8 cellular contexts compared by ENCODE assay signal in the genomic region with DNA sequence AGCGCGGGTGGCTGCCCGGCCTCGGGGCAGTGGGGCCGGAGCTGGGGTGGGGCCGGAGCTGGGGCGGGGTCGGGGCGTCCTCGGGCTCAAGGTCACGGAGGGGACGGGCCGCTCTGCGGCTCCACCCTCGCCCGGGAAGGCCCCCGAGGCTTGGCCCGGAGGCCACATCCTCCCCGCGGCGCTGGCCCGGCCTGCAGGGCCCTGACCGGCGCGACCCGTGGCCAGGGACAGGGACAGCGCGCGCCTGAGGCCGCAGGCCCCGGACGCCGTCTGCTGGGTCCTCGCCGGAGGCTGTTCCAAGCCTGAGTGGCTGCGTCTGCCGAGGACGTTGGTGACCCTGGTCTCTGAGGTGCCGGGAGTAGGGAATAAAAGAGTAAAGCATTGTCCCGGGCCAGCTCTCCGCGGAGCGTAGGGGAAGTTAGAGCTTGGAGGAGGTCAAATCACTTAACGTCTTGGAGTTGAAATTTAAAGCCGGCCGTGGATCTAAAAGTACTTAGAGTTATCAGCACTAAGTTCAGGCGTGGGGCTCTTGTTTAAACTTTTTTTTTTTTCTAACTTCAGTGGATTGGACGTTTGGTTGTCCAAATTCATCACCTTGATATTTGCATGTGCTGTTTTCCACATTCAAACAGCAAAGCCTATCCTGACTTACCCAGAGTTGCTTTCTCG. TPM values are rescaled to one million over a fixed set of nuclear protein-coding genes. Genes with fewer than 3 reads are reported as not detected.
A peak's percentile ranks its signal among the peaks of the same experiment; 100 is the strongest.
DNase-seq lines count a peak whose midpoint lies in the region; ATAC-seq and TF ChIP-seq lines count a peak whose summit lies in the region.

No MANE protein-coding gene starts in this region.

- H3K4me3 ChIP-seq in AG04449 (ENCODE audit: low read depth, low read length): peak overlapping the region; percentile 69
- H3K4me3 ChIP-seq in naive thymus-derived CD4-positive, alpha-beta T cell (ENCODE audit: low read length): peak overlapping the region; percentile 50

- peaks cover 0 to 13% (median 4%) of the 10 kb centered on the region in 5 donors for H3K36me3 Mint-ChIP-seq in naive thymus-derived CD4-positive, alpha-beta T cell
- peaks cover 20% of the 10 kb centered on the region for H3K36me3 Mint-ChIP-seq in stimulated activated naive CD8-positive, alpha-beta T cell treated with anti-CD3 and anti-CD28 coated beads, Interleukin-15, Interleukin-2, amounts not matched to agents 100 ng/mL and 50 ng/mL, for 24 hours (ENCODE audit: low read depth)

- H3K27me3 ChIP-seq in naive thymus-derived CD4-positive, alpha-beta T cell (ENCODE audit: control insufficient read depth in 2 of 2, insufficient read depth in 2 of 2, low read length in 2 of 2): no peaks in the 10 kb centered on the region

- peaks cover 24 to 60% (median 45%) of the 10 kb centered on the region in 7 donors for H3K4me1 Mint-ChIP-seq in naive thymus-derived CD4-positive, alpha-beta T cell
- peaks cover 21% of the 10 kb centered on the region for H3K4me1 Mint-ChIP-seq in stimulated activated naive CD8-positive, alpha-beta T cell treated with anti-CD3 and anti-CD28 coated beads, Interleukin-15, Interleukin-2, amounts not matched to agents 100 ng/mL and 50 ng/mL, for 24 hours (ENCODE audit: low read depth)

- H3K4me1 ChIP-seq in naive thymus-derived CD4-positive, alpha-beta T cell (ENCODE audit: control insufficient read depth in 2 of 2, insufficient read depth in 2 of 2, low read length in 2 of 2): peaks cover 10% of the 10 kb centered on the region in 2 donors

- no peaks in the 10 kb centered on the region for H3K9me3 Mint-ChIP-seq in naive thymus-derived CD4-positive, alpha-beta T cell
- H3K9me3 Mint-ChIP-seq in stimulated activated naive CD8-positive, alpha-beta T cell treated with anti-CD3 and anti-CD28 coated beads, Interleukin-15, Interleukin-2, amounts not matched to agents 100 ng/mL and 50 ng/mL, for 24 hours: no peaks in the 10 kb centered on the region

- no peaks in the 10 kb centered on the region for H3K9me3 ChIP-seq in naive thymus-derived CD4-positive, alpha-beta T cell (ENCODE audit: control insufficient read depth in 2 of 3, low read length in 3 of 3)

- CTCF ChIA-PET in AG04449 (lab: Yijun Ruan, JAX): interaction anchor here (0.6 to 5.3 kb wide), 19 partner anchors 9 to 551 kb away, joined by 3 to 56 read pairs (median 4); a partner anchor contains a TSS
- CTCF ChIA-PET in naive thymus-derived CD4-positive, alpha-beta T cell (lab: Charles Lee): interaction anchor here (0.6 to 2.6 kb wide), 4 partner anchors 9 to 48 kb away, joined by 3 to 10 read pairs (median 6); no protein-coding TSS in a partner anchor

- ATAC-seq in GM18517 (IDR thresholded peaks at IDR 0.05; ENCODE audit: unreplicated experiment): peak; percentile 69
- ATAC-seq in HG02981 (IDR thresholded peaks at IDR 0.05; ENCODE audit: unreplicated experiment): peak; percentile 63
- peak; percentile 73 for ATAC-seq in naive thymus-derived CD4-positive, alpha-beta T cell

- H3K27ac ChIP-seq in naive thymus-derived CD4-positive, alpha-beta T cell (ENCODE audit: low read depth, low read length): peak overlapping the region; percentile 89

- no peak for TF ChIP-seq CTCF in AG04449 (IDR thresholded peaks at IDR 0.05; ENCODE audit: insufficient read depth, low read length, missing control alignments)

- peaks cover 0 to 4% (median 0%) of the 10 kb centered on the region in 3 experiments for H3K36me3 ChIP-seq in naive thymus-derived CD4-positive, alpha-beta T cell (ENCODE audit: control insufficient read depth in 2 of 3, insufficient read depth in 3 of 3, low read length in 3 of 3)

- peak overlapping the region; percentile 79 to 91 (median 88) for H3K4me3 Mint-ChIP-seq in naive thymus-derived CD4-positive, alpha-beta T cell
- peak overlapping the region; percentile 89 for H3K4me3 Mint-ChIP-seq in stimulated activated naive CD8-positive, alpha-beta T cell treated with anti-CD3 and anti-CD28 coated beads, Interleukin-15, Interleukin-2, amounts not matched to agents 100 ng/mL and 50 ng/mL, for 24 hours

- peak overlapping the region; percentile 74 to 94 (median 91) for H3K27ac Mint-ChIP-seq in naive thymus-derived CD4-positive, alpha-beta T cell
- peak overlapping the region; percentile 88 for H3K27ac Mint-ChIP-seq in stimulated activated naive CD8-positive, alpha-beta T cell treated with anti-CD3 and anti-CD28 coated beads, Interleukin-15, Interleukin-2, amounts not matched to agents 100 ng/mL and 50 ng/mL, for 24 hours

- POLR2A ChIA-PET in AG04449 (lab: Yijun Ruan, JAX): interaction anchor here (0.6 to 1.3 kb wide), 3 partner anchors 71 to 1206 kb away, joined by 3 to 5 read pairs (median 3); a partner anchor contains a TSS
- POLR2A ChIA-PET in naive thymus-derived CD4-positive, alpha-beta T cell (lab: Charles Lee): interaction anchor here (0.6 to 1.4 kb wide), 3 partner anchors 9 to 141 kb away, joined by 3 to 5 read pairs (median 3); a partner anchor contains a TSS

- intact Hi-C loops in naive thymus-derived CD4-positive, alpha-beta T cell (cut with micrococcal nuclease): loop anchor here (1.0 to 5.0 kb wide), 8 partner anchors 14 to 533 kb away; a partner anchor contains a TSS

- no peaks in the 10 kb centered on the region for H3K27me3 Mint-ChIP-seq in naive thymus-derived CD4-positive, alpha-beta T cell
- H3K27me3 Mint-ChIP-seq in stimulated activated naive CD8-positive, alpha-beta T cell treated with anti-CD3 and anti-CD28 coated beads, Interleukin-15, Interleukin-2, amounts not matched to agents 100 ng/mL and 50 ng/mL, for 24 hours: no peaks in the 10 kb centered on the region

- DNase-seq in AG04449 (ENCODE audit: low read depth, low spot score): no peak
- peak; percentile 84 for DNase-seq in NCI-H69 (lab: John Stamatoyannopoulos, UW)
- peak; percentile 45 for DNase-seq in activated T-cell treated with anti-CD3 and anti-CD28 coated beads for 48 hours (ENCODE audit: low read depth)
- peak; percentile 83 for DNase-seq in fibroblast of gingiva (ENCODE audit: low read depth)
- DNase-seq in naive thymus-derived CD4-positive, alpha-beta T cell: peak in 7 of 9 donors; percentile 22 to 74 (median 31)

RNA-seq across cellular contexts. Expression of a gene that starts 0.6 kb away (rescaled TPM):
- 10 to 100 TPM; 30.1 to 37.8 (median 34.4) TPM for total RNA-seq in naive thymus-derived CD4-positive, alpha-beta T cell
- 10 to 100 TPM; 38.0 to 51.5 TPM for polyA plus RNA-seq in naive thymus-derived CD4-positive, alpha-beta T cell

RNA-seq across cellular contexts. Expression of a gene that starts 13.3 kb away (rescaled TPM):
- total RNA-seq in naive thymus-derived CD4-positive, alpha-beta T cell: 10 to 100 TPM in 4 of 5 experiments, 1 to 10 TPM in 1; 8.3 to 16.7 (median 12.0) TPM
- polyA plus RNA-seq in naive thymus-derived CD4-positive, alpha-beta T cell: 10 to 100 TPM; 13.3 to 17.0 TPM
